6 cellular contexts compared by ENCODE assay signal in genomic region chrX:30067677-30068076, GRCh38.
"Had no signal": no experiment of that assay in that cellular context is flagged by ENCODE, and none has a peak within 500 bp of the region (broad histone marks: within the 10 kb centered on the region; RNA-seq: fewer than 3 reads in every experiment).

No MANE protein-coding gene starts in this region.

- H3K27ac ChIP-seq: HL-60 had no signal

- H2AFZ ChIP-seq: GM23338 had no signal

- H3K4me1 Mint-ChIP-seq: GM23338, H9 had no signal

- DNase-seq: H9, HCEC 1CT had no signal

- H3K4me3 Mint-ChIP-seq: GM23338, H9 had no signal

- H3K27ac Mint-ChIP-seq: GM23338, H9 had no signal

- H3K4me2 ChIP-seq: GM23338 had no signal

- H3K4me3 ChIP-seq: GM23338, K562 had no signal

- ATAC-seq: GM23338, HepG2, K562 had no signal
